In genomic region chr16:57341441-57342303, GRCh38 we compare ENCODE assay signal across 10 cellular contexts. TPM values are rescaled to one million over a fixed set of nuclear protein-coding genes. Genes with fewer than 3 reads are reported as not detected.
DNase-seq lines count a peak whose midpoint lies in the region; ATAC-seq and TF ChIP-seq lines count a peak whose summit lies in the region.
"Had no signal": no experiment of that assay in that cellular context is flagged by ENCODE, and none has a peak within 500 bp of the region (broad histone marks: within the 10 kb centered on the region; RNA-seq: fewer than 3 reads in every experiment).

No MANE protein-coding gene starts in this region.

- in situ Hi-C loops in SK-MEL-5 (cut with HindIII; ENCODE audit: low pct_unique_long_range_greater_than_20kb, low sequenced_read_pairs), result no loop called here

- intact Hi-C loops in cardiac septum (cut with DNase I) (no loop called here), Right ventricle myocardium superior (cut with DNase I) (no loop called here), vagina (cut with DNase I) (loop anchor here (2.0 kb wide), 1 partner anchor 17 kb away; the partner anchor contains the start of gene CCL22)

- TF ChIP-seq CTCF in vagina (IDR thresholded peaks at IDR 0.05) (no peak), WTC11 (IDR thresholded peaks at IDR 0.05) (no peak)

- TF ChIP-seq POLR2A in vagina (IDR thresholded peaks at IDR 0.05), result no peak

- H3K4me3 ChIP-seq in vagina, result no peak overlapping the region

- H3K36me3 Mint-ChIP-seq in WTC11, result no peaks in the 10 kb centered on the region

- no peak for ATAC-seq in Right ventricle myocardium superior (ENCODE audit: poor library complexity)
- ATAC-seq in WTC11, result no peak
- ATAC-seq: HCT116 had no signal

- no peaks in the 10 kb centered on the region for H3K9me3 Mint-ChIP-seq in WTC11
- H3K9me3 Mint-ChIP-seq: activated T-helper 2 cell treated with anti-CD3 and anti-CD28 coated beads, Interferon-gamma antibody, Interleukin-2, Interleukin-4, amounts not matched to agents 10 μg/mL and 5 μg/mL and 100 μg/mL, durations not matched to agents 14 hours and 24 hours and 36 hours had no signal

- no peaks in the 10 kb centered on the region for H3K9me3 ChIP-seq in vagina

- POLR2A ChIA-PET in WTC11 (lab: Charles Lee), result interaction anchor here (0.6 kb wide), 1 partner anchor 58 kb away, joined by 3 read pairs; no protein-coding TSS in a partner anchor

- H3K27ac ChIP-seq in vagina, result peak overlapping the region; percentile 10

- DNase-seq in cardiac septum (ENCODE audit: low spot score) (peak; percentile 44), Right ventricle myocardium superior (no peak), SK-MEL-5 (ENCODE audit: low read depth, low spot score) (peak; percentile 36), foreskin melanocyte (peak; percentile 34), vagina (ENCODE audit: extremely low spot score in 2 of 2) (no peak), ecto neural progenitor cell (ENCODE audit: low spot score) (no peak), WTC11 (ENCODE audit: low spot score) (no peak), T-helper 9 cell (no peak)

- no peaks in the 10 kb centered on the region for H3K4me1 Mint-ChIP-seq in WTC11

- no peaks in the 10 kb centered on the region for H3K36me3 ChIP-seq in vagina

- CTCF ChIA-PET in WTC11 (lab: Charles Lee), result no interaction called here

- H3K4me3 Mint-ChIP-seq in WTC11, result no peak overlapping the region

- H3K27ac Mint-ChIP-seq in WTC11, result no peak overlapping the region
- H3K27ac Mint-ChIP-seq: activated T-helper 2 cell treated with anti-CD3 and anti-CD28 coated beads, Interferon-gamma antibody, Interleukin-2, Interleukin-4, amounts not matched to agents 10 μg/mL and 5 μg/mL and 100 μg/mL, durations not matched to agents 14 hours and 24 hours and 36 hours had no signal

- H3K4me1 ChIP-seq in vagina, result peaks cover 12% of the 10 kb centered on the region

- no peaks in the 10 kb centered on the region; the same call in 1 of the 2 replicates for H3K27me3 Mint-ChIP-seq in WTC11 (ENCODE audit: low read depth)

- H3K27me3 ChIP-seq in vagina, result no peaks in the 10 kb centered on the region

TF ChIP-seq in WTC11, 78 proteins besides CTCF, POLR2A, EP300 and RAD21 (continues in another document):
- TF ChIP-seq GABPB1 (CRISPR knock-in tag; IDR thresholded peaks at IDR 0.05), result no peak
- TF ChIP-seq MLX (CRISPR knock-in tag; IDR thresholded peaks at IDR 0.05), result no peak
- no peak for TF ChIP-seq ATF1 (CRISPR knock-in tag; IDR thresholded peaks at IDR 0.05)
- no peak for TF ChIP-seq ZBTB43 (CRISPR knock-in tag; IDR thresholded peaks at IDR 0.05)
- no peak for TF ChIP-seq IRF2 (CRISPR knock-in tag; IDR thresholded peaks at IDR 0.05; ENCODE audit: borderline replicate concordance, low read depth)
- no peak for TF ChIP-seq ATF3 (CRISPR knock-in tag; conservative IDR thresholded peaks at IDR 0.05)
- TF ChIP-seq FOXK1 (CRISPR knock-in tag; IDR thresholded peaks at IDR 0.05), result no peak
- no peak for TF ChIP-seq JAZF1 (CRISPR knock-in tag; IDR thresholded peaks at IDR 0.05)
- TF ChIP-seq ZNF425 (CRISPR knock-in tag; conservative IDR thresholded peaks at IDR 0.05), result no peak
- no peak for TF ChIP-seq MAX (CRISPR knock-in tag; IDR thresholded peaks at IDR 0.05)
- TF ChIP-seq FOXP4 (CRISPR knock-in tag; IDR thresholded peaks at IDR 0.05), result no peak
- TF ChIP-seq NR1H2 (CRISPR knock-in tag; IDR thresholded peaks at IDR 0.05), result no peak
- TF ChIP-seq ERG (CRISPR knock-in tag; IDR thresholded peaks at IDR 0.05), result no peak
- TF ChIP-seq ZNF121 (CRISPR knock-in tag; IDR thresholded peaks at IDR 0.05), result no peak
- no peak for TF ChIP-seq MYBL2 (CRISPR knock-in tag; IDR thresholded peaks at IDR 0.05)
- no peak for TF ChIP-seq ZNF396 (CRISPR knock-in tag; IDR thresholded peaks at IDR 0.05; ENCODE audit: borderline replicate concordance)
- no peak for TF ChIP-seq ZNF263 (CRISPR knock-in tag; IDR thresholded peaks at IDR 0.05; ENCODE audit: low read depth)
- no peak for TF ChIP-seq TEAD4 (CRISPR knock-in tag; IDR thresholded peaks at IDR 0.05)

RNA-seq across cellular contexts. Expression of gene CCL22, which starts 16.9 kb away (rescaled TPM):
- total RNA-seq in cardiac septum (not detected), Right ventricle myocardium superior (not detected), vagina (0.49 TPM), WTC11 (2021) (0.35 to 0.60 TPM (median 0.44 TPM) in 3 replicates)
- not detected in 2 replicates for total RNA-seq in SK-MEL-5 (2014; rRNA removed; shearing (Covaris generic))
- not detected in 2 replicates for polyA plus RNA-seq in SK-MEL-5 (2015; cell fraction: cytosol; rRNA removed)
- polyA plus RNA-seq in SK-MEL-5 (2015; cell fraction: nucleus; rRNA removed), result not detected in 2 replicates

RNA-seq across cellular contexts. Expression of gene CX3CL1, which starts 30.6 kb away (rescaled TPM):
- total RNA-seq in cardiac septum, result 8.7 TPM
- 11.6 TPM for total RNA-seq in Right ventricle myocardium superior
- total RNA-seq in SK-MEL-5 (2014; rRNA removed; shearing (Covaris generic)), result 5.0 and 5.2 TPM in 2 replicates
- 10.8 and 11.3 TPM in 2 replicates for polyA plus RNA-seq in SK-MEL-5 (2015; cell fraction: cytosol; rRNA removed)
- polyA plus RNA-seq in SK-MEL-5 (2015; cell fraction: nucleus; rRNA removed), result 0.49 and 2.5 TPM in 2 replicates
- total RNA-seq in vagina, result 24.8 TPM
- total RNA-seq in WTC11 (2021), result 0.66 to 1.2 TPM (median 1.1 TPM) in 3 replicates
- total RNA-seq: activated T-helper 2 cell treated with anti-CD3 and anti-CD28 coated beads, Interferon-gamma antibody, Interleukin-2, Interleukin-4, amounts not matched to agents 10 μg/mL and 5 μg/mL and 100 μg/mL, durations not matched to agents 14 hours and 24 hours and 36 hours had no signal

RNA-seq across cellular contexts. Expression of gene PLLP, which starts 57.2 kb away (rescaled TPM):
- total RNA-seq in cardiac septum (1.2 TPM), Right ventricle myocardium superior (3.2 TPM), vagina (44.0 TPM), WTC11 (2021) (2.8 to 3.4 TPM (median 3.2 TPM) in 3 replicates)
- 0.13 and 0.32 TPM in 2 replicates for total RNA-seq in SK-MEL-5 (2014; rRNA removed; shearing (Covaris generic))
- 0.53 and 0.54 TPM in 2 replicates for polyA plus RNA-seq in SK-MEL-5 (2015; cell fraction: cytosol; rRNA removed)
- polyA plus RNA-seq in SK-MEL-5 (2015; cell fraction: nucleus; rRNA removed), result 0.16 and 0.91 TPM in 2 replicates

Comparison
In these comparisons a context has a peak if more than half of its experiments do, and no peak if none do; other contexts are left out.
1. DNase-seq: peak in cardiac septum (single experiment), SK-MEL-5 (single experiment) and foreskin melanocyte (single experiment); none in Right ventricle myocardium superior (single experiment), vagina (0 of 2), ecto neural progenitor cell (single experiment), WTC11 (single experiment) and T-helper 9 cell (single experiment).
2. RNA of gene PLLP, which starts 57.2 kb away (total RNA-seq): 44.0 TPM in vagina (single experiment); 3.2 TPM in Right ventricle myocardium superior (single experiment), 2.8 to 3.4 TPM in WTC11, 1.2 TPM in cardiac septum (single experiment) and 0.13 to 0.32 TPM in SK-MEL-5; every median in the first group is over 10 times any median in the second.